ENCODE assay signal across 10 cellular contexts in genomic region chr9:77892171-77892570, GRCh38.
DNase-seq lines count a peak whose midpoint lies in the region; ATAC-seq and TF ChIP-seq lines count a peak whose summit lies in the region.
"Had no signal": no experiment of that assay in that cellular context is flagged by ENCODE, and none has a peak within 500 bp of the region (broad histone marks: within the 10 kb centered on the region; RNA-seq: fewer than 3 reads in every experiment).

No MANE protein-coding gene starts in this region.

- H2AFZ ChIP-seq in KMS-11 (ENCODE audit: low read depth) (peak overlapping the region; percentile 39), osteoblast (ENCODE audit: low read length) (no peak overlapping the region)
- H2AFZ ChIP-seq: GM23248 had no signal

- H3K4me3 ChIP-seq in KMS-11 (IDR thresholded peaks at IDR 0.05; ENCODE audit: insufficient read depth, low read depth, low read length) (no peak overlapping the region), osteoblast (ENCODE audit: insufficient read depth, low read length) (no peak overlapping the region)
- H3K4me3 ChIP-seq: GM23248 had no signal

- H3K27me3 Mint-ChIP-seq in memory B cell: peaks cover 6% of the 10 kb centered on the region

- no peaks in the 10 kb centered on the region for H3K9me3 Mint-ChIP-seq in memory B cell

- no peak for TF ChIP-seq POLR2A in GM18505 (IDR thresholded peaks at IDR 0.05; ENCODE audit: borderline replicate concordance, extremely low read depth, insufficient read depth, insufficient read length)

- H3K9ac ChIP-seq in KMS-11: peak overlapping the region; percentile 51; the same call in 1 of the 2 replicates
- H3K9ac ChIP-seq: GM23248 had no signal

- H3K27ac Mint-ChIP-seq in memory B cell: no peak overlapping the region

- no peaks in the 10 kb centered on the region for H3K36me3 ChIP-seq in KMS-11 (ENCODE audit: insufficient read depth)
- no peaks in the 10 kb centered on the region for H3K36me3 ChIP-seq in osteoblast (ENCODE audit: insufficient read depth, low read length)

- TF ChIP-seq CTCF in KMS-11 (conservative IDR thresholded peaks at IDR 0.05; ENCODE audit: low read depth, low read length) (no peak), osteoblast (IDR thresholded peaks at IDR 0.05; ENCODE audit: extremely low read depth, low read depth, low read length) (no peak)

- peaks cover 2% of the 10 kb centered on the region for H3K4me1 Mint-ChIP-seq in memory B cell

- DNase-seq in memory B cell (ENCODE audit: low spot score in 2 of 2): no peak
- DNase-seq in NCI-H1048 (lab: John Stamatoyannopoulos, UW): no peak
- DNase-seq in osteoblast (ENCODE audit: insufficient read length, low spot score, missing footprints): no peak
- DNase-seq: cortex of kidney, GM23248 had no signal

- no peaks in the 10 kb centered on the region for H3K27me3 ChIP-seq in KMS-11 (ENCODE audit: insufficient read depth, low read depth)
- H3K27me3 ChIP-seq in osteoblast (ENCODE audit: insufficient read depth, low read length): no peaks in the 10 kb centered on the region

- no peaks in the 10 kb centered on the region for H3K36me3 Mint-ChIP-seq in memory B cell

- H3K27ac ChIP-seq in KMS-11 (peak overlapping the region; percentile 98), osteoblast (ENCODE audit: low read depth, low read length) (no peak overlapping the region)
- H3K27ac ChIP-seq: GM23248 had no signal

- H3K79me2 ChIP-seq in KMS-11 (ENCODE audit: insufficient read depth, low read depth) (no peaks in the 10 kb centered on the region), osteoblast (ENCODE audit: insufficient read depth, low read length) (peaks cover 16% of the 10 kb centered on the region)

- no peak overlapping the region for H3K4me3 Mint-ChIP-seq in memory B cell

- H3K4me2 ChIP-seq in KMS-11 (peak overlapping the region; percentile 84), osteoblast (ENCODE audit: insufficient read depth, low read length) (no peak overlapping the region)

- H3K4me1 ChIP-seq in KMS-11 (ENCODE audit: low read depth, poor library complexity, severe bottlenecking): peaks cover 43% of the 10 kb centered on the region
- H3K4me1 ChIP-seq in osteoblast (ENCODE audit: insufficient read depth, low read length): peaks cover 3% of the 10 kb centered on the region

- ATAC-seq in GM18505 (IDR thresholded peaks at IDR 0.05; ENCODE audit: unreplicated experiment) (peak; percentile 77), GM21576 (IDR thresholded peaks at IDR 0.05; ENCODE audit: unreplicated experiment) (peak; percentile 73), memory B cell (ENCODE audit: low read depth) (peak; percentile 51), GM21717 (IDR thresholded peaks at IDR 0.05; ENCODE audit: unreplicated experiment) (no peak), HG03571 (IDR thresholded peaks at IDR 0.05; ENCODE audit: unreplicated experiment) (no peak)

- H4K20me1 ChIP-seq in KMS-11 (ENCODE audit: insufficient read depth) (no peaks in the 10 kb centered on the region), osteoblast (ENCODE audit: insufficient read depth, low read length) (peaks cover 2% of the 10 kb centered on the region)

- H3K9me3 ChIP-seq in osteoblast (ENCODE audit: low read depth, low read length): no peaks in the 10 kb centered on the region

Comparison
In these comparisons a context has a peak if more than half of its experiments do, and no peak if none do; other contexts are left out.
1. ATAC-seq: peak in GM18505 (single experiment), GM21576 (single experiment) and memory B cell (single experiment); none in GM21717 (single experiment) and HG03571 (single experiment).